ENCODE assay signal across 9 cellular contexts in genomic region chr1:117058810-117059209, GRCh38. TPM values are rescaled to one million over a fixed set of nuclear protein-coding genes. Genes with fewer than 3 reads are reported as not detected.
DNase-seq lines count a peak whose midpoint lies in the region; ATAC-seq and TF ChIP-seq lines count a peak whose summit lies in the region.
"Had no signal": no experiment of that assay in that cellular context is flagged by ENCODE, and none has a peak within 500 bp of the region (broad histone marks: within the 10 kb centered on the region; RNA-seq: fewer than 3 reads in every experiment).

No MANE protein-coding gene starts in this region.

- H3K36me3 Mint-ChIP-seq in CD8-positive, alpha-beta T cell, result peaks cover 10% of the 10 kb centered on the region

- no peaks in the 10 kb centered on the region for H3K27me3 ChIP-seq in CD8-positive, alpha-beta T cell (ENCODE audit: insufficient read depth, low read length)
- H3K27me3 ChIP-seq in KMS-11 (ENCODE audit: insufficient read depth, low read depth) (no peaks in the 10 kb centered on the region), mucosa of rectum (ENCODE audit: control insufficient read depth in 2 of 2, insufficient read depth in 2 of 2, low read length in 2 of 2) (no peaks in the 10 kb centered on the region)

- no peaks in the 10 kb centered on the region for H3K36me3 ChIP-seq in CD8-positive, alpha-beta T cell (ENCODE audit: insufficient read depth, low read length)
- H3K36me3 ChIP-seq in KMS-11 (ENCODE audit: insufficient read depth), result no peaks in the 10 kb centered on the region
- no peaks in the 10 kb centered on the region for H3K36me3 ChIP-seq in mucosa of rectum (ENCODE audit: control insufficient read depth in 2 of 2, insufficient read depth in 2 of 2, low read length in 2 of 2)

- ATAC-seq in CD8-positive, alpha-beta T cell, result no peak
- no peak for ATAC-seq in HG03571 (IDR thresholded peaks at IDR 0.05; ENCODE audit: unreplicated experiment)

- intact Hi-C loops in CD8-positive, alpha-beta T cell (cut with DNase I, micrococcal nuclease), result loop anchor here (1.0 to 10.0 kb wide), 8 partner anchors 322 to 904 kb away; partner anchors contain the start of gene TENT5C (in 1 of the 2)

- H2AFZ ChIP-seq in KMS-11 (ENCODE audit: low read depth), result peak overlapping the region; percentile 69; the same call in 1 of the 2 replicates

- in situ Hi-C loops in astrocyte of the cerebellum (cut with HindIII; ENCODE audit: low sequenced_read_pairs), result loop anchor here (25.0 kb wide), 2 partner anchors 228 to 322 kb away; no protein-coding TSS in a partner anchor

- H3K9me3 Mint-ChIP-seq in CD8-positive, alpha-beta T cell, result no peaks in the 10 kb centered on the region
- H3K9me3 Mint-ChIP-seq: activated naive CD8-positive, alpha-beta T cell treated with anti-CD3 and anti-CD28 coated beads, Interleukin-2, amount 50 U/mL, for 24 hours had no signal

- peaks cover 17% of the 10 kb centered on the region; the same call in 1 of the 2 replicates for H3K79me2 ChIP-seq in KMS-11 (ENCODE audit: insufficient read depth, low read depth)

- no peak overlapping the region for H3K27ac Mint-ChIP-seq in CD8-positive, alpha-beta T cell
- H3K27ac Mint-ChIP-seq: activated naive CD8-positive, alpha-beta T cell treated with anti-CD3 and anti-CD28 coated beads, Interleukin-2, amount 50 U/mL, for 24 hours had no signal

- H3K9me3 ChIP-seq in CD8-positive, alpha-beta T cell (ENCODE audit: low read length), result no peaks in the 10 kb centered on the region
- no peaks in the 10 kb centered on the region for H3K9me3 ChIP-seq in mucosa of rectum (ENCODE audit: control insufficient read depth in 2 of 2, low read length in 2 of 2)

- H3K4me2 ChIP-seq in KMS-11, result peak overlapping the region; percentile 50

- H3K9ac ChIP-seq in KMS-11 (peak overlapping the region; percentile 91), mucosa of rectum (ENCODE audit: low read depth in 1 of 2, low read length in 2 of 2) (peak overlapping the region; percentile 88 to 99)

- H3K27me3 Mint-ChIP-seq in CD8-positive, alpha-beta T cell (ENCODE audit: low read depth), result no peaks in the 10 kb centered on the region
- H3K27me3 Mint-ChIP-seq: activated naive CD8-positive, alpha-beta T cell treated with anti-CD3 and anti-CD28 coated beads, Interleukin-2, amount 50 U/mL, for 24 hours had no signal

- CTCF ChIA-PET in CD8-positive, alpha-beta T cell (lab: Charles Lee), result interaction anchor here (1.2 to 5.2 kb wide), 5 partner anchors 11 to 335 kb away, joined by 3 to 53 read pairs (median 13); no protein-coding TSS in a partner anchor

- no peaks in the 10 kb centered on the region for H4K20me1 ChIP-seq in KMS-11 (ENCODE audit: insufficient read depth)

- H3K27ac ChIP-seq in CD8-positive, alpha-beta T cell (ENCODE audit: low read depth, low read length), result peak overlapping the region; percentile 92
- H3K27ac ChIP-seq in KMS-11, result peak overlapping the region; percentile 93
- H3K27ac ChIP-seq in mucosa of rectum (ENCODE audit: low read depth in 2 of 2, low read length in 2 of 2), result peak overlapping the region; percentile 91 to 93

- no peak overlapping the region for H3K4me3 Mint-ChIP-seq in CD8-positive, alpha-beta T cell
- H3K4me3 Mint-ChIP-seq: activated naive CD8-positive, alpha-beta T cell treated with anti-CD3 and anti-CD28 coated beads, Interleukin-2, amount 50 U/mL, for 24 hours had no signal

- H3K4me1 ChIP-seq in CD8-positive, alpha-beta T cell (ENCODE audit: insufficient read depth, low read length), result peaks cover 22% of the 10 kb centered on the region
- peaks cover 34% of the 10 kb centered on the region for H3K4me1 ChIP-seq in KMS-11 (ENCODE audit: low read depth, poor library complexity, severe bottlenecking)
- peaks cover 4 to 13% of the 10 kb centered on the region in 2 donors for H3K4me1 ChIP-seq in mucosa of rectum (ENCODE audit: control insufficient read depth in 2 of 2, insufficient read depth in 2 of 2, low read length in 2 of 2)

- no peak for TF ChIP-seq CTCF in CD8-positive, alpha-beta T cell (IDR thresholded peaks at IDR 0.05)
- TF ChIP-seq CTCF in KMS-11 (conservative IDR thresholded peaks at IDR 0.05; ENCODE audit: low read depth, low read length) (no peak), astrocyte of the cerebellum (IDR thresholded peaks at IDR 0.05; ENCODE audit: low read depth, low read length, missing control alignments) (no peak)

- H3K4me1 Mint-ChIP-seq in CD8-positive, alpha-beta T cell (ENCODE audit: low read depth), result peaks cover 41% of the 10 kb centered on the region

- POLR2A ChIA-PET in CD8-positive, alpha-beta T cell (lab: Charles Lee), result interaction anchor here (0.8 to 2.1 kb wide), 7 partner anchors 10 to 333 kb away, joined by 3 to 14 read pairs (median 9); no protein-coding TSS in a partner anchor

- peak overlapping the region; percentile 75 for H3K4me3 ChIP-seq in CD8-positive, alpha-beta T cell (ENCODE audit: low read depth, low read length)
- H3K4me3 ChIP-seq in KMS-11 (IDR thresholded peaks at IDR 0.05; ENCODE audit: insufficient read depth, low read depth, low read length), result no peak overlapping the region
- H3K4me3 ChIP-seq in astrocyte of the cerebellum (ENCODE audit: low read depth, low read length), result peak overlapping the region; percentile 80
- peak overlapping the region; percentile 89 to 92 for H3K4me3 ChIP-seq in mucosa of rectum (ENCODE audit: low read length in 2 of 2)

- no peak for DNase-seq in CD8-positive, alpha-beta T cell
- DNase-seq in astrocyte of the cerebellum (ENCODE audit: low read depth) (no peak), middle frontal gyrus (ENCODE audit: extremely low spot score, low spot score) (no peak), GM03348 (ENCODE audit: low spot score) (no peak), SIG-M5 treated with dmso at 0.1 percent for 504 hours (lab: John Stamatoyannopoulos, UW; ENCODE audit: unreplicated experiment) (no peak)

RNA-seq across cellular contexts. Expression of gene TTF2, which starts 1.3 kb away (rescaled TPM):
- total RNA-seq in CD8-positive, alpha-beta T cell, result 10 to 100 TPM; 31.5 to 33.2 TPM

RNA-seq across cellular contexts. Expression of gene CD101, which starts 57.2 kb away (rescaled TPM):
- 1 to 10 TPM; 3.7 to 4.4 TPM for total RNA-seq in CD8-positive, alpha-beta T cell
